17 cellular contexts compared by ENCODE assay signal in the genomic region with DNA sequence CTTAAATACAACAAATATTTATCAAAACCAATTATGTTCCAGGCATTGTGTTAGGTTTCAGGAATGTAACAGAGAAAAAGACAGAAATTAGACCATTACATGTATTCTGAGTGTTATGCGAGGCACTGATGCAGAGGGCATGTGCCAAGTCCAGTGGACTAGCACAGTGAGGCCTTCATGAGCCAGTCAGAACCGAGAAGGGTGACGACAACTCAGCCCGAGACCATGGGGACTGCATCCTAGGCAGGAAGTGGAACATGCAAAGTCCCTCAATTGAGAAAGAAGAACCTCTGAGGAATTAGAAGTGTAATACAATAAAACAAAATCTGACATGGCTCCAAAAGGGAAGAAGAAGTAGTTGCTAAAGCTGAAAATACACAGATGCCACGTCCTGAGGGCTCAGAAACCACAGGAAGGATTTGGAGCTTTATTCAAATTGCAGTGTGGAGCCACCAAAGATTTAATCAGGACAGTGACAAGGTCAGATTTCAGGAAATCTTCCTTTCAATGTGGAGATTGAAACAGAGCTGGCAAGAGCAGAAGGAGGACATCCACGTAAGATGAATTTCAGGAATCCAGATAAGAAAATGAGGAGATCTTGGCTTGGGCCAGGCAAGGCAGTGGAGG.
DNase-seq lines count a peak whose midpoint lies in the region; ATAC-seq, FAIRE-seq and TF ChIP-seq lines count a peak whose summit lies in the region.
"Had no signal": no experiment of that assay in that cellular context is flagged by ENCODE, and none has a peak within 500 bp of the region (broad histone marks: within the 10 kb centered on the region; RNA-seq: fewer than 3 reads in every experiment).

No MANE protein-coding gene starts in this region.

- TF ChIP-seq POLR2A in H1 (IDR thresholded peaks at IDR 0.05; ENCODE audit: control extremely low read depth in 1 of 2, low read depth in 2 of 2, low read length in 2 of 2), result no peak

- H3K36me3 ChIP-seq in H1 (ENCODE audit: control insufficient read depth in 2 of 4, insufficient read depth in 4 of 4, low read length in 3 of 4), result no peaks in the 10 kb centered on the region
- H3K36me3 ChIP-seq: esophagus muscularis mucosa had no signal

- H3K27me3 ChIP-seq in H1 (replicated peaks in 1 of 4; ENCODE audit: control insufficient read depth in 3 of 4, extremely low read depth in 1 of 4, insufficient read depth in 3 of 4, low read length in 3 of 4), result no peaks in the 10 kb centered on the region
- H3K27me3 ChIP-seq: esophagus muscularis mucosa had no signal

- H4K91ac ChIP-seq in H1 (replicated peaks; ENCODE audit: insufficient read length, low read length), result no peak overlapping the region

- peaks cover 0 to 8% (median 0%) of the 10 kb centered on the region in 4 experiments; a peak in 2 of 7 replicates for H3K4me1 ChIP-seq in H1 (replicated peaks in 1 of 4; ENCODE audit: control insufficient read depth in 3 of 4, insufficient read depth in 4 of 4, low read length in 3 of 4)
- H3K4me1 ChIP-seq: Caco-2 had no signal

- no peak overlapping the region for H3K56ac ChIP-seq in H1 (replicated peaks; ENCODE audit: insufficient read length, low read depth, low read length)

- peak overlapping the region; percentile 65; the same call in 1 of the 2 replicates for H2BK12ac ChIP-seq in H1 (ENCODE audit: low read depth, low read length)

- FAIRE-seq in H1 (lab: Jason Lieb, UNC), result no peak
- FAIRE-seq: K562 had no signal

- H2BK20ac ChIP-seq in H1 (ENCODE audit: low read length), result no peak overlapping the region

- TF ChIP-seq CTCF in H1 (IDR thresholded peaks at IDR 0.05; ENCODE audit: control extremely low read depth in 1 of 3, insufficient read depth in 1 of 3, low read depth in 1 of 3, low read length in 3 of 3), result no peak

- DNase-seq in Right ventricle myocardium inferior (ENCODE audit: missing footprints) (peak; percentile 66), cardiac septum (ENCODE audit: low spot score) (no peak), H1 (ENCODE audit: low read depth in 1 of 2, low spot score in 2 of 2) (no peak), D341Med (ENCODE audit: low spot score) (no peak), NCI-H187 (lab: John Stamatoyannopoulos, UW) (no peak), cortex of kidney (lab: John Stamatoyannopoulos, UW) (no peak)
- DNase-seq: 8988T; activated CD4-positive, alpha-beta T cell treated with anti-CD3 and anti-CD28 coated beads, Interleukin-2, amount 50 U/mL, for 1 hour; Caco-2; HFFc6; NCI-H774; SHP77 treated with DMSO at 0.1 percent for 48 hours; T1000 had no signal

- H2AFZ ChIP-seq in H1 (ENCODE audit: low read length), result no peak overlapping the region

- H3K9me3 ChIP-seq in H1 (ENCODE audit: insufficient read depth in 2 of 2, low read depth in 1 of 2, low read length in 1 of 2), result no peaks in the 10 kb centered on the region
- H3K9me3 ChIP-seq: Caco-2, esophagus muscularis mucosa had no signal

- H3K4me3 ChIP-seq in H1 (ENCODE audit: extremely low read depth in 1 of 4, insufficient read depth in 2 of 4, low read depth in 3 of 4, low read length in 4 of 4), result no peak overlapping the region
- H3K4me3 ChIP-seq: esophagus muscularis mucosa, K562 had no signal

- H3K79me2 ChIP-seq in H1 (ENCODE audit: control insufficient read depth in 1 of 2, insufficient read depth in 2 of 2, low read length in 2 of 2), result no peaks in the 10 kb centered on the region

- H2BK5ac ChIP-seq in H1 (ENCODE audit: low read depth, low read length), result peak overlapping the region; percentile 7; the same call in 1 of the 2 replicates

- no peaks in the 10 kb centered on the region for H3K79me1 ChIP-seq in H1 (ENCODE audit: low read depth, low read length)

- H4K20me1 ChIP-seq in H1 (replicated peaks in 1 of 2; ENCODE audit: control insufficient read depth in 1 of 2, insufficient read depth in 2 of 2, low read length in 2 of 2), result no peaks in the 10 kb centered on the region

- no peak overlapping the region for H2BK15ac ChIP-seq in H1 (ENCODE audit: low read length)

- no peak overlapping the region for H2BK120ac ChIP-seq in H1 (replicated peaks; ENCODE audit: low read depth, low read length)

- H2AK5ac ChIP-seq in H1 (ENCODE audit: low read depth, low read length), result 0 out of 2 replicates have a peak overlapping the region, but pooled peaks have one; percentile 42

- CTCF ChIA-PET in H1 (lab: Charles Lee; ENCODE audit: partially characterized antibody), result interaction anchor here (0.7 to 2.9 kb wide), 9 partner anchors 8 to 205 kb away, joined by 3 to 21 read pairs (median 5); no protein-coding TSS in a partner anchor

- H3K9ac ChIP-seq in H1 (replicated peaks in 1 of 4; ENCODE audit: extremely low read depth in 1 of 4, low read depth in 3 of 4, low read length in 3 of 4), result no peak overlapping the region

- intact Hi-C loops in Right ventricle myocardium inferior (cut with DNase I) (no loop called here), cardiac septum (cut with DNase I) (loop anchor here (5.0 kb wide), 1 partner anchor 138 kb away; no protein-coding TSS in a partner anchor)

- H3K23ac ChIP-seq in H1 (ENCODE audit: insufficient read length), result no peak overlapping the region

- POLR2A ChIA-PET in H1 (lab: Charles Lee; ENCODE audit: partially characterized antibody), result interaction anchor here (0.8 kb wide), 1 partner anchor 143 kb away, joined by 3 read pairs; no protein-coding TSS in a partner anchor

- H3K4ac ChIP-seq in H1 (replicated peaks; ENCODE audit: insufficient read length, low read depth, low read length), result no peak overlapping the region

- no peak overlapping the region for H3K4me2 ChIP-seq in H1 (ENCODE audit: insufficient read depth in 1 of 2, low read depth in 2 of 2, low read length in 2 of 2)

- TF ChIP-seq RAD21 in H1 (IDR thresholded peaks at IDR 0.05 in 1 of 2, conservative IDR thresholded peaks at IDR 0.05 in 1 of 2; ENCODE audit: low read depth in 2 of 2, low read length in 2 of 2), result no peak

- TF ChIP-seq EP300 in H1 (IDR thresholded peaks at IDR 0.05; ENCODE audit: borderline replicate concordance in 1 of 2, low read depth in 2 of 2, low read length in 2 of 2), result no peak

- 93% methylated on average over 6 of the region's 6 CpGs; no CpG with 5 or more reads in 1 of the 2 experiments for WGBS in H1 (ENCODE audit: extremely low coverage in 1 of 2, insufficient coverage in 1 of 2, insufficient read length in 1 of 2, insufficient replicate concordance in 2 of 2, low coverage in 1 of 2, low lambda C conversion rate in 2 of 2, missing lambda C conversion rate in 1 of 2), 2 experiments

- no peak overlapping the region for H3K18ac ChIP-seq in H1 (ENCODE audit: extremely low read depth, low read length)

- no peak overlapping the region for H3K27ac ChIP-seq in H1 (ENCODE audit: low read depth, low read length)
- H3K27ac ChIP-seq: esophagus muscularis mucosa had no signal

- H4K8ac ChIP-seq in H1 (ENCODE audit: extremely low read depth, insufficient read depth, low read length), result no peak overlapping the region

- no peak overlapping the region for H3K14ac ChIP-seq in H1 (ENCODE audit: insufficient read length)

- ATAC-seq in Right ventricle myocardium inferior, result peak; percentile 92
- ATAC-seq in HG02870 (IDR thresholded peaks at IDR 0.05; ENCODE audit: unreplicated experiment), result peak; percentile 70
- no peak for ATAC-seq in HG02973 (IDR thresholded peaks at IDR 0.05; ENCODE audit: unreplicated experiment)
- ATAC-seq: K562 had no signal

- H4K5ac ChIP-seq in H1 (ENCODE audit: insufficient read length, low read depth, low read length), result no peak overlapping the region

- H3K23me2 ChIP-seq in H1 (ENCODE audit: low read depth, low read length), result no peaks in the 10 kb centered on the region

TF ChIP-seq in H1, 55 proteins besides CTCF, POLR2A, EP300 and RAD21 (continues in another document):
- TF ChIP-seq, protein P1, sequence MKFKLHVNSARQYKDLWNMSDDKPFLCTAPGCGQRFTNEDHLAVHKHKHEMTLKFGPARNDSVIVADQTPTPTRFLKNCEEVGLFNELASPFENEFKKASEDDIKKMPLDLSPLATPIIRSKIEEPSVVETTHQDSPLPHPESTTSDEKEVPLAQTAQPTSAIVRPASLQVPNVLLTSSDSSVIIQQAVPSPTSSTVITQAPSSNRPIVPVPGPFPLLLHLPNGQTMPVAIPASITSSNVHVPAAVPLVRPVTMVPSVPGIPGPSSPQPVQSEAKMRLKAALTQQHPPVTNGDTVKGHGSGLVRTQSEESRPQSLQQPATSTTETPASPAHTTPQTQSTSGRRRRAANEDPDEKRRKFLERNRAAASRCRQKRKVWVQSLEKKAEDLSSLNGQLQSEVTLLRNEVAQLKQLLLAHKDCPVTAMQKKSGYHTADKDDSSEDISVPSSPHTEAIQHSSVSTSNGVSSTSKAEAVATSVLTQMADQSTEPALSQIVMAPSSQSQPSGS (IDR thresholded peaks at IDR 0.05; ENCODE audit: low read length), result no peak
- TF ChIP-seq FOSL1 (IDR thresholded peaks at IDR 0.05; ENCODE audit: insufficient read depth, low read depth, low read length) (no peak), NANOG (IDR thresholded peaks at IDR 0.05; ENCODE audit: insufficient read depth, low read depth, low read length, poor library complexity, severe bottlenecking) (no peak), SIN3A (conservative IDR thresholded peaks at IDR 0.05 in 1 of 2, IDR thresholded peaks at IDR 0.05 in 1 of 2; ENCODE audit: low read depth in 1 of 2, low read length in 2 of 2) (no peak), KDM1A (IDR thresholded peaks at IDR 0.05; ENCODE audit: borderline replicate concordance, low read length) (no peak), CTBP2 (IDR thresholded peaks at IDR 0.05; ENCODE audit: borderline replicate concordance, insufficient read depth, insufficient read length, low read length) (no peak), BRCA1 (IDR thresholded peaks at IDR 0.05; ENCODE audit: low read depth, low read length) (no peak), RBBP5 (IDR thresholded peaks at IDR 0.05; ENCODE audit: borderline replicate concordance, low read depth, low read length) (no peak), SP4 (IDR thresholded peaks at IDR 0.05; ENCODE audit: low read length) (no peak), GABPA (IDR thresholded peaks at IDR 0.05; ENCODE audit: borderline replicate concordance, insufficient read depth, low read length) (no peak), JUND (IDR thresholded peaks at IDR 0.05; ENCODE audit: low read length) (no peak), SUZ12 (IDR thresholded peaks at IDR 0.05; ENCODE audit: low read length) (no peak), CREB1 (IDR thresholded peaks at IDR 0.05) (no peak), SP2 (IDR thresholded peaks at IDR 0.05; ENCODE audit: low read length) (no peak), RFX5 (IDR thresholded peaks at IDR 0.05; ENCODE audit: borderline replicate concordance, low read depth, low read length) (no peak)
- TF ChIP-seq, protein P2, sequence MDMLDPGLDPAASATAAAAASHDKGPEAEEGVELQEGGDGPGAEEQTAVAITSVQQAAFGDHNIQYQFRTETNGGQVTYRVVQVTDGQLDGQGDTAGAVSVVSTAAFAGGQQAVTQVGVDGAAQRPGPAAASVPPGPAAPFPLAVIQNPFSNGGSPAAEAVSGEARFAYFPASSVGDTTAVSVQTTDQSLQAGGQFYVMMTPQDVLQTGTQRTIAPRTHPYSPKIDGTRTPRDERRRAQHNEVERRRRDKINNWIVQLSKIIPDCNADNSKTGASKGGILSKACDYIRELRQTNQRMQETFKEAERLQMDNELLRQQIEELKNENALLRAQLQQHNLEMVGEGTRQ (IDR thresholded peaks at IDR 0.05; ENCODE audit: low read length), result no peak
